24 cellular contexts compared by ENCODE assay signal in the genomic region with DNA sequence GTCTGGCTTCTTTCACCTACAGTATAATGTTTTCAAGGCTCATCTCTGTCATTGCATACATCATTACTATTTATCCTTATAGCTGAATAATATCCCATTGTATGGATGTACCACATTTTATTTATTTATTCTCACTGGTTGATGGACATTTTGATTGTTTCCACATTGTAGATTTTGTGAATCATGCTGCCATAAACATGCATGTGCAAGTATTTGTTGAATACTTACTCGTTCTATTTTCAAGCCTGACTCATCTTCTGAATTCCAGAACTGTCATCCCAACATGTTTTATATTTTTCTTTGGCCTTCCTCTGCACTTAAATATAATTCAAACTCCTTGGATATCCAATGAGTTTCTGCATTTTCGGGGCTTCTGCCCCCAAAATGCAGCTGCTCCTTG.
A peak's percentile ranks its signal among the peaks of the same experiment; 100 is the strongest.
DNase-seq lines count a peak whose midpoint lies in the region; ATAC-seq and TF ChIP-seq lines count a peak whose summit lies in the region.
"Had no signal": no experiment of that assay in that cellular context is flagged by ENCODE, and none has a peak within 500 bp of the region (broad histone marks: within the 10 kb centered on the region; RNA-seq: fewer than 3 reads in every experiment).

No MANE protein-coding gene starts in this region.

- peak; percentile 44 for DNase-seq in AG08395 (ENCODE audit: low spot score)
- peak; percentile 44 for DNase-seq in HS-5 (ENCODE audit: low read depth)
- DNase-seq in amniotic stem cell (lab: John Stamatoyannopoulos, UW): peak; percentile 38
- peak; percentile 72 for DNase-seq in fibroblast of villous mesenchyme (ENCODE audit: low read depth)
- DNase-seq in activated CD8-positive, alpha-beta memory T cell treated with anti-CD3 and anti-CD28 coated beads for 24 hours: no peak
- DNase-seq in neural progenitor cell (ENCODE audit: low spot score): no peak
- DNase-seq: aorta; CD4-positive, alpha-beta memory T cell; cerebellar nuclear complex; DMS53; effector memory CD8-positive, alpha-beta T cell; gastrocnemius medialis; Kasumi-1; left cardiac atrium; natural killer cell; NCI-H1105; NCI-H526; SIG-M5; substantia nigra; T-helper 17 cell; uterus; WERI-Rb-1 had no signal

- no peaks in the 10 kb centered on the region for H3K27me3 ChIP-seq in neural progenitor cell
- H3K27me3 ChIP-seq: gastrocnemius medialis, uterus had no signal

- peaks cover 6% of the 10 kb centered on the region for H3K9me3 Mint-ChIP-seq in neural progenitor cell

- H3K4me3 ChIP-seq in fibroblast of villous mesenchyme (ENCODE audit: low read depth, low read length): no peak overlapping the region
- no peak overlapping the region for H3K4me3 ChIP-seq in neural progenitor cell
- H3K4me3 ChIP-seq: gastrocnemius medialis, uterus had no signal

- H3K36me3 Mint-ChIP-seq in neural progenitor cell: peaks cover 2% of the 10 kb centered on the region
- H3K36me3 Mint-ChIP-seq: CD4-positive, alpha-beta memory T cell; natural killer cell had no signal

- H3K4me1 Mint-ChIP-seq in neural progenitor cell: peaks cover 20% of the 10 kb centered on the region
- H3K4me1 Mint-ChIP-seq: CD4-positive, alpha-beta memory T cell; natural killer cell; T-helper 17 cell had no signal

- no peaks in the 10 kb centered on the region for H4K20me1 ChIP-seq in neural progenitor cell (ENCODE audit: low read depth)

- H3K79me2 ChIP-seq in neural progenitor cell (ENCODE audit: low read depth): no peaks in the 10 kb centered on the region

- no peaks in the 10 kb centered on the region for H3F3A ChIP-seq in neural progenitor cell (ENCODE audit: low read depth)

- ATAC-seq in HG03045 (IDR thresholded peaks at IDR 0.05; ENCODE audit: unreplicated experiment) (no peak), GM18520 (IDR thresholded peaks at IDR 0.05; ENCODE audit: unreplicated experiment) (no peak)
- ATAC-seq: effector memory CD8-positive, alpha-beta T cell; gastrocnemius medialis; left cardiac atrium; natural killer cell; T-helper 17 cell had no signal

- no peaks in the 10 kb centered on the region for H3K9me3 ChIP-seq in neural progenitor cell (ENCODE audit: low read depth)
- H3K9me3 ChIP-seq: gastrocnemius medialis, uterus had no signal

- no peak overlapping the region for H3K4me2 ChIP-seq in neural progenitor cell

- H2AFZ ChIP-seq in neural progenitor cell (replicated peaks): no peak overlapping the region

- H3K4me1 ChIP-seq in neural progenitor cell: no peaks in the 10 kb centered on the region
- H3K4me1 ChIP-seq: gastrocnemius medialis, uterus had no signal

- H3K36me3 ChIP-seq in neural progenitor cell: no peaks in the 10 kb centered on the region
- H3K36me3 ChIP-seq: gastrocnemius medialis, uterus, WERI-Rb-1 had no signal

- H3K27me3 Mint-ChIP-seq in neural progenitor cell (ENCODE audit: insufficient read depth, low read depth): peaks cover 12% of the 10 kb centered on the region
- H3K27me3 Mint-ChIP-seq: effector memory CD8-positive, alpha-beta T cell; T-helper 17 cell had no signal

- H3K4me3 Mint-ChIP-seq in neural progenitor cell: no peak overlapping the region
- H3K4me3 Mint-ChIP-seq: CD4-positive, alpha-beta memory T cell; effector memory CD8-positive, alpha-beta T cell; natural killer cell; T-helper 17 cell had no signal

- no peak overlapping the region for H3K27ac Mint-ChIP-seq in neural progenitor cell
- H3K27ac Mint-ChIP-seq: CD4-positive, alpha-beta memory T cell; effector memory CD8-positive, alpha-beta T cell; natural killer cell; T-helper 17 cell had no signal

- H3K27ac ChIP-seq in neural progenitor cell: no peak overlapping the region
- H3K27ac ChIP-seq: gastrocnemius medialis, WERI-Rb-1 had no signal

- TF ChIP-seq CTCF in fibroblast of villous mesenchyme (IDR thresholded peaks at IDR 0.05; ENCODE audit: insufficient read depth, low read depth, low read length) (no peak), neural progenitor cell (IDR thresholded peaks at IDR 0.05) (no peak)

- H3K9ac ChIP-seq in neural progenitor cell: no peak overlapping the region

Comparison
In these comparisons a context has a peak if more than half of its experiments do, and no peak if none do; other contexts are left out.
1. DNase-seq: peak in AG08395 (single experiment), HS-5 (single experiment), amniotic stem cell (single experiment) and fibroblast of villous mesenchyme (single experiment); none in activated CD8-positive, alpha-beta memory T cell treated with anti-CD3 and anti-CD28 coated beads for 24 hours (single experiment) and neural progenitor cell (single experiment).